11 cellular contexts compared by ENCODE assay signal in genomic region chr18:44682871-44683221, GRCh38. TPM values are rescaled to one million over a fixed set of nuclear protein-coding genes. Genes with fewer than 3 reads are reported as not detected.
DNase-seq lines count a peak whose midpoint lies in the region; ATAC-seq and TF ChIP-seq lines count a peak whose summit lies in the region.
"Had no signal": no experiment of that assay in that cellular context is flagged by ENCODE, and none has a peak within 500 bp of the region (broad histone marks: within the 10 kb centered on the region; RNA-seq: fewer than 3 reads in every experiment).

No MANE protein-coding gene starts in this region.

- no peak overlapping the region for H3K27ac Mint-ChIP-seq in glutamatergic neuron (ENCODE audit: unreplicated experiment)
- H3K27ac Mint-ChIP-seq: CD4-positive, alpha-beta memory T cell; T-cell had no signal

- DNase-seq in kidney tubule cell (ENCODE audit: low spot score), result peak; percentile 54
- DNase-seq in activated CD8-positive, alpha-beta memory T cell treated with anti-CD3 and anti-CD28 coated beads for 24 hours, result no peak
- no peak for DNase-seq in glutamatergic neuron
- no peak for DNase-seq in activated CD4-positive, alpha-beta T cell treated with anti-CD3 and anti-CD28 coated beads for 4 hours
- DNase-seq: CD4-positive, alpha-beta memory T cell; T-cell had no signal

- TF ChIP-seq RAD21 in Ishikawa (IDR thresholded peaks at IDR 0.05; ENCODE audit: low read depth), result peak; percentile 19; the same call in 1 of the 2 replicates

- no peak for TF ChIP-seq CTCF in 22Rv1 (IDR thresholded peaks at IDR 0.05)
- TF ChIP-seq CTCF in glutamatergic neuron (IDR thresholded peaks at IDR 0.05; ENCODE audit: partially characterized antibody, unreplicated experiment), result no peak

- ATAC-seq in SK-N-SH treated with all-trans-retinoic acid at 6 μM for 48 hours (peak; percentile 12; the same call in 1 of the 3 replicates), HG03045 (IDR thresholded peaks at IDR 0.05; ENCODE audit: unreplicated experiment) (no peak)
- ATAC-seq: T-cell had no signal

- H3K4me3 Mint-ChIP-seq in glutamatergic neuron (ENCODE audit: unreplicated experiment), result no peak overlapping the region
- H3K4me3 Mint-ChIP-seq: CD4-positive, alpha-beta memory T cell; central memory CD8-positive, alpha-beta T cell; T-cell had no signal

- H3K4me1 Mint-ChIP-seq in glutamatergic neuron (ENCODE audit: low read depth, unreplicated experiment), result peaks cover 18% of the 10 kb centered on the region

- peaks cover 4% of the 10 kb centered on the region for H3K27me3 Mint-ChIP-seq in glutamatergic neuron (ENCODE audit: unreplicated experiment)
- H3K27me3 Mint-ChIP-seq: central memory CD8-positive, alpha-beta T cell had no signal

- H3K9me3 Mint-ChIP-seq in glutamatergic neuron (ENCODE audit: unreplicated experiment), result peaks cover 7% of the 10 kb centered on the region
- H3K9me3 Mint-ChIP-seq: CD4-positive, alpha-beta memory T cell; central memory CD8-positive, alpha-beta T cell; T-cell had no signal

- TF ChIP-seq EP300 in Ishikawa (IDR thresholded peaks at IDR 0.05; ENCODE audit: borderline replicate concordance), result no peak

- no peaks in the 10 kb centered on the region for H3K36me3 Mint-ChIP-seq in glutamatergic neuron (ENCODE audit: unreplicated experiment)
- H3K36me3 Mint-ChIP-seq: CD4-positive, alpha-beta memory T cell; T-cell had no signal

- peak overlapping the region; percentile 92 for H3K27ac ChIP-seq in 22Rv1

TF ChIP-seq in Ishikawa, 13 proteins besides CTCF, POLR2A, EP300 and RAD21:
- TF ChIP-seq TAF1 (IDR thresholded peaks at IDR 0.05; ENCODE audit: low read depth) (no peak), CREB1 (IDR thresholded peaks at IDR 0.05; ENCODE audit: low read depth) (no peak), FOXM1 (IDR thresholded peaks at IDR 0.05; ENCODE audit: borderline replicate concordance, low read depth) (no peak), NFIC (IDR thresholded peaks at IDR 0.05) (no peak), CEBPB (IDR thresholded peaks at IDR 0.05) (no peak), TEAD4 (IDR thresholded peaks at IDR 0.05) (no peak), USF1 (IDR thresholded peaks at IDR 0.05) (no peak), YY1 (IDR thresholded peaks at IDR 0.05; ENCODE audit: low read depth) (no peak), MAX (IDR thresholded peaks at IDR 0.05) (no peak), EGR1 (IDR thresholded peaks at IDR 0.05) (no peak), ZBTB7A (IDR thresholded peaks at IDR 0.05; ENCODE audit: low read depth) (no peak), REST (IDR thresholded peaks at IDR 0.05; ENCODE audit: low read depth) (no peak)

TF ChIP-seq in SK-N-SH treated with all-trans-retinoic acid at 6 μM for 48 hours, 23 proteins besides CTCF, POLR2A, EP300 and RAD21:
- TF ChIP-seq ARNTL (CRISPR knock-in tag; IDR thresholded peaks at IDR 0.05; ENCODE audit: borderline replicate concordance, low read depth) (no peak), ZNF8 (CRISPR knock-in tag; IDR thresholded peaks at IDR 0.05) (no peak), TOX (CRISPR knock-in tag; IDR thresholded peaks at IDR 0.05; ENCODE audit: borderline replicate concordance) (no peak), ZC3H10 (CRISPR knock-in tag; IDR thresholded peaks at IDR 0.05) (no peak), GLIS3 (CRISPR knock-in tag; IDR thresholded peaks at IDR 0.05) (no peak)

RNA-seq across cellular contexts. Expression of gene SETBP1, which starts 2.2 kb away (rescaled TPM):
- total RNA-seq in glutamatergic neuron (ENCODE audit: unreplicated experiment), result 83.3 TPM
